Comparison of ENCODE assay signal across 11 cellular contexts in the genomic region with DNA sequence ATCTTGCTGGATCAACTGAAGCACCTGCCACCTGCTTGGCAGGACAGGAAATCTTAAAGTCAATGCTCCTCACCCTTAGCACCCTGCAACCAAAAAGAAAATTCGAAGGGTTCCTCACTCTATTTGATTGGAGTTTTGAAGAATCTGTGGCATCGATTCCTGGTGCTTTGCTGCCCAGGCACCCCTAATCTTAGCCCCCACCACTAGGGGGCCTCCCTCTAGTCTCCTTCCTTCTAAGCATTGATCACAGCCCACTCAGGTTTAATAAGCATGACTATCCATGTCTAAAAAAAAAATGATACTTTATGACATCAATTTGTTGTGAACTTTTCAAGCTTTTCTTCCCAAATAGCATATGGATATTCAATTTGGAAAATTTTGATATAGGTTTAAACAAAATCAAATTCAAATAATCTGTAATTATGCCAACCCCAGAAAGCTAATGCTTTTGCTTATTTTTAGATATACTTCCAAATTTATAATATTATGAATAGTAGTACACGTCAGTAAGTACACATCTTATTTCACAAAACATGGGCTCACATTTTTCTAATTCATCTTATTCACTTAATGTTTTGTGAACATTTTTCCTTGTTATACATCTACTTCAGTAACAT. TPM values are rescaled to one million over a fixed set of nuclear protein-coding genes. Genes with fewer than 3 reads are reported as not detected.
A peak's percentile ranks its signal among the peaks of the same experiment; 100 is the strongest.
DNase-seq lines count a peak whose midpoint lies in the region; ATAC-seq and TF ChIP-seq lines count a peak whose summit lies in the region.
"Had no signal": no experiment of that assay in that cellular context is flagged by ENCODE, and none has a peak within 500 bp of the region (broad histone marks: within the 10 kb centered on the region; RNA-seq: fewer than 3 reads in every experiment).

No MANE protein-coding gene starts in this region.

- CTCF ChIA-PET in CD4-positive, alpha-beta T cell (lab: Charles Lee) = no interaction called here

- no peaks in the 10 kb centered on the region for H3K36me3 ChIP-seq in MM.1S (replicated peaks; ENCODE audit: insufficient read depth, low read length)
- H3K36me3 ChIP-seq in GM23248 (ENCODE audit: low read depth) = no peaks in the 10 kb centered on the region
- H3K36me3 ChIP-seq: spleen had no signal

- TF ChIP-seq CTCF in CD4-positive, alpha-beta T cell (IDR thresholded peaks at IDR 0.05) = peak; percentile 25
- TF ChIP-seq CTCF in GM13976 (IDR thresholded peaks at IDR 0.05; ENCODE audit: borderline replicate concordance, control extremely low read depth, extremely low read depth, insufficient read depth, missing control alignments) = peak; percentile 38
- peak; percentile 74 for TF ChIP-seq CTCF in MM.1S (IDR thresholded peaks at IDR 0.05; ENCODE audit: low read length)
- TF ChIP-seq CTCF in epithelial cell of proximal tubule (conservative IDR thresholded peaks at IDR 0.05; ENCODE audit: low read depth, low read length) = peak; percentile 85

- no peaks in the 10 kb centered on the region for H3K4me1 Mint-ChIP-seq in CD4-positive, alpha-beta T cell (ENCODE audit: low read depth)

- no peaks in the 10 kb centered on the region for H3K36me3 Mint-ChIP-seq in CD4-positive, alpha-beta T cell (ENCODE audit: low read depth)

- H3F3A ChIP-seq in MM.1S (ENCODE audit: insufficient read depth, low read length) (no peaks in the 10 kb centered on the region), GM23248 (ENCODE audit: insufficient read depth) (no peaks in the 10 kb centered on the region)

- H3K27me3 Mint-ChIP-seq in CD4-positive, alpha-beta T cell = no peaks in the 10 kb centered on the region

- intact Hi-C loops in CD4-positive, alpha-beta T cell (cut with DNase I, micrococcal nuclease) = no loop called here

- no peaks in the 10 kb centered on the region for H3K9me3 Mint-ChIP-seq in CD4-positive, alpha-beta T cell

- no peak overlapping the region for H3K27ac Mint-ChIP-seq in CD4-positive, alpha-beta T cell

- in situ Hi-C loops in GM13976 (cut with MboI; ENCODE audit: low sequenced_read_pairs, unreplicated experiment) (no loop called here), GM23248 (cut with MboI) (no loop called here)

- DNase-seq in CD4-positive, alpha-beta T cell = no peak
- DNase-seq in GM13976 (ENCODE audit: low spot score) (peak; percentile 20), MM.1S (peak; percentile 31), epithelial cell of proximal tubule (ENCODE audit: low read depth) (no peak), GM23248 (no peak)
- DNase-seq: left cardiac atrium, spleen, trophoblast cell had no signal

- H3K4me1 ChIP-seq in MM.1S (ENCODE audit: low read length) = no peaks in the 10 kb centered on the region
- no peaks in the 10 kb centered on the region for H3K4me1 ChIP-seq in GM23248 (ENCODE audit: insufficient read depth)
- H3K4me1 ChIP-seq: spleen had no signal

- no peak for ATAC-seq in CD4-positive, alpha-beta T cell (ENCODE audit: poor library complexity)
- ATAC-seq in GM19452 (IDR thresholded peaks at IDR 0.05; ENCODE audit: unreplicated experiment) (no peak), GM21619 (IDR thresholded peaks at IDR 0.05; ENCODE audit: unreplicated experiment) (no peak)
- no peak for ATAC-seq in activated CD4-positive, CD25-positive, alpha-beta regulatory T cell treated with anti-CD3 and anti-CD28 coated beads, Interleukin-2, amount 50 U/mL, for 24 hours
- ATAC-seq: left cardiac atrium had no signal

- no peak overlapping the region for H3K4me2 ChIP-seq in MM.1S (ENCODE audit: low read depth, low read length)
- no peak overlapping the region for H3K4me2 ChIP-seq in GM23248 (ENCODE audit: unreplicated experiment)

- H3K27ac ChIP-seq in CD4-positive, alpha-beta T cell (ENCODE audit: low read depth, low read length) = no peak overlapping the region
- H3K27ac ChIP-seq in MM.1S (ENCODE audit: low read length) (no peak overlapping the region), GM23248 (no peak overlapping the region)
- H3K27ac ChIP-seq: spleen had no signal

- H3K9me2 ChIP-seq in MM.1S (replicated peaks; ENCODE audit: insufficient read depth, low read length) (no peaks in the 10 kb centered on the region), GM23248 (ENCODE audit: insufficient read depth) (no peaks in the 10 kb centered on the region)

- H3K4me3 ChIP-seq in MM.1S (ENCODE audit: low read length) = no peak overlapping the region
- no peak overlapping the region for H3K4me3 ChIP-seq in epithelial cell of proximal tubule (ENCODE audit: low read depth, low read length)
- H3K4me3 ChIP-seq in GM23248 = no peak overlapping the region
- H3K4me3 ChIP-seq: spleen had no signal

- H3K79me2 ChIP-seq in MM.1S (ENCODE audit: low read length) (peaks cover 19% of the 10 kb centered on the region), GM23248 (ENCODE audit: insufficient read depth) (no peaks in the 10 kb centered on the region)

- H3K9ac ChIP-seq in MM.1S (ENCODE audit: low read length) (no peak overlapping the region), GM23248 (no peak overlapping the region)

- H2AFZ ChIP-seq in MM.1S (ENCODE audit: low read length) (no peak overlapping the region), GM23248 (no peak overlapping the region)

- no peak overlapping the region for H3K4me3 Mint-ChIP-seq in CD4-positive, alpha-beta T cell

- H3K27me3 ChIP-seq in CD4-positive, alpha-beta T cell (ENCODE audit: control insufficient read depth, insufficient read depth, low read length) = no peaks in the 10 kb centered on the region
- H3K27me3 ChIP-seq in MM.1S (replicated peaks; ENCODE audit: insufficient read depth, low read length) (no peaks in the 10 kb centered on the region), GM23248 (replicated peaks; ENCODE audit: insufficient read depth) (no peaks in the 10 kb centered on the region)
- H3K27me3 ChIP-seq: spleen had no signal

- no peaks in the 10 kb centered on the region for H3K9me3 ChIP-seq in CD4-positive, alpha-beta T cell (ENCODE audit: control insufficient read depth, low read length)
- H3K9me3 ChIP-seq in MM.1S (replicated peaks; ENCODE audit: insufficient read depth, low read length) (no peaks in the 10 kb centered on the region), GM23248 (ENCODE audit: low read depth) (no peaks in the 10 kb centered on the region)
- H3K9me3 ChIP-seq: spleen had no signal

- POLR2A ChIA-PET in CD4-positive, alpha-beta T cell (lab: Charles Lee) = no interaction called here

- WGBS in GM23248 (ENCODE audit: low coverage in 1 of 2, low lambda C conversion rate in 2 of 2, missing lambda C conversion rate in 2 of 2), 2 experiments = 29 to 47% methylated on average over 3 of the region's 3 CpGs

- H4K20me1 ChIP-seq in MM.1S (ENCODE audit: insufficient read depth, low read length) (no peaks in the 10 kb centered on the region), GM23248 (ENCODE audit: insufficient read depth) (no peaks in the 10 kb centered on the region)

RNA-seq across cellular contexts. Expression of a gene that starts 45.3 kb away (rescaled TPM):
- not detected for total RNA-seq in CD4-positive, alpha-beta T cell
- total RNA-seq in epithelial cell of proximal tubule = 0.58 and 0.92 TPM in 2 replicates
- total RNA-seq in GM23248 (2014; rRNA removed; shearing (Covaris generic)) = not detected in 2 replicates
- polyA plus RNA-seq in GM23248 (2016; fragmentation: Nextera tagmentation; extraction: Ambion mirVana) = not detected in 2 replicates

Comparison
In these comparisons a context has a peak if more than half of its experiments do, and no peak if none do; other contexts are left out.
1. DNase-seq: peak in GM13976 (single experiment) and MM.1S (single experiment); none in CD4-positive, alpha-beta T cell (0 of 10), epithelial cell of proximal tubule (single experiment) and GM23248 (single experiment).
2. CTCF ChIP-seq: peak in every context shown above with its lines; median percentile 85 in epithelial cell of proximal tubule; 74 in MM.1S; 38 in GM13976; 25 in CD4-positive, alpha-beta T cell.